In genomic region chr10:72015868-72016267, GRCh38 we compare ENCODE assay signal across 21 cellular contexts. TPM values are rescaled to one million over a fixed set of nuclear protein-coding genes. Genes with fewer than 3 reads are reported as not detected.
DNase-seq lines count a peak whose midpoint lies in the region; ATAC-seq, FAIRE-seq and TF ChIP-seq lines count a peak whose summit lies in the region.
"Had no signal": no experiment of that assay in that cellular context is flagged by ENCODE, and none has a peak within 500 bp of the region (broad histone marks: within the 10 kb centered on the region; RNA-seq: fewer than 3 reads in every experiment).

No MANE protein-coding gene starts in this region.

- CTCF ChIA-PET in RWPE1 (lab: Yijun Ruan, JAX): no interaction called here

- H3K36me3 ChIP-seq in BLaER1 treated with 17β-estradiol and CSF1 and Interleukin-3, amounts not matched to agents 10 nM and 100 nM: no peaks in the 10 kb centered on the region
- no peaks in the 10 kb centered on the region for H3K36me3 ChIP-seq in small intestine (ENCODE audit: control insufficient read depth in 2 of 2, insufficient read depth in 2 of 2, low read length in 2 of 2)

- H3K4me1 ChIP-seq in BLaER1 treated with 17β-estradiol and CSF1 and Interleukin-3, amounts not matched to agents 10 nM and 100 nM: peaks cover 16 to 72% (median 63%) of the 10 kb centered on the region in 10 experiments
- H3K4me1 ChIP-seq in small intestine (ENCODE audit: control insufficient read depth in 2 of 2, insufficient read depth in 1 of 2, low read depth in 1 of 2, low read length in 1 of 2): no peaks in the 10 kb centered on the region

- H3K9ac ChIP-seq in BLaER1 treated with 17β-estradiol and CSF1 and Interleukin-3, amounts not matched to agents 10 nM and 100 nM: no peak overlapping the region
- H3K9ac ChIP-seq: KMS-11 had no signal

- peak; percentile 95 for ATAC-seq in left colon
- ATAC-seq: GM12878, GM23338, HCT116 had no signal

- no peak overlapping the region for H3K27ac Mint-ChIP-seq in immature natural killer cell
- H3K27ac Mint-ChIP-seq: CD8-positive, alpha-beta memory T cell; GM23338 had no signal

- no peaks in the 10 kb centered on the region for H3K27me3 ChIP-seq in BLaER1 treated with 17β-estradiol and CSF1 and Interleukin-3, amounts not matched to agents 10 nM and 100 nM
- no peaks in the 10 kb centered on the region for H3K27me3 ChIP-seq in small intestine (ENCODE audit: control insufficient read depth in 2 of 2, insufficient read depth in 2 of 2, low read length in 2 of 2)

- H3K9me3 ChIP-seq in BLaER1 treated with 17β-estradiol and CSF1 and Interleukin-3, amounts not matched to agents 10 nM and 100 nM (replicated peaks in 1 of 11): no peaks in the 10 kb centered on the region
- H3K9me3 ChIP-seq in small intestine (ENCODE audit: control insufficient read depth, low read depth): no peaks in the 10 kb centered on the region

- no peak overlapping the region for H3K27ac ChIP-seq in BLaER1 treated with 17β-estradiol and CSF1 and Interleukin-3, amounts not matched to agents 10 nM and 100 nM
- peak overlapping the region; percentile 100 for H3K27ac ChIP-seq in RWPE1
- H3K27ac ChIP-seq in small intestine (ENCODE audit: low read depth in 1 of 2, low read length in 1 of 2): no peak overlapping the region
- H3K27ac ChIP-seq: KMS-11, PC-9 had no signal

- no peak for DNase-seq in RWPE1 (ENCODE audit: low spot score)
- DNase-seq in left colon: peak; percentile 48 to 61
- DNase-seq in small intestine: peak; percentile 19
- no peak for DNase-seq in NCI-H2171 (lab: John Stamatoyannopoulos, UW)
- no peak for DNase-seq in HTR-8/SVneo (ENCODE audit: insufficient read length, low spot score)
- no peak for DNase-seq in immature natural killer cell
- DNase-seq: C1 segment of cervical spinal cord; CD8-positive, alpha-beta memory T cell; DMS53; EL; NCI-H1436; NCI-H1930; NCI-H345; NCI-H526; PC-9 had no signal

- no peaks in the 10 kb centered on the region for H3K36me3 Mint-ChIP-seq in immature natural killer cell
- H3K36me3 Mint-ChIP-seq: CD8-positive, alpha-beta memory T cell had no signal

- H3K4me3 Mint-ChIP-seq in immature natural killer cell: no peak overlapping the region
- H3K4me3 Mint-ChIP-seq: CD8-positive, alpha-beta memory T cell; GM23338 had no signal

- H3K4me1 Mint-ChIP-seq in immature natural killer cell: no peaks in the 10 kb centered on the region

- intact Hi-C loops in left colon (cut with DNase I, micrococcal nuclease): no loop called here

- no peaks in the 10 kb centered on the region for H3K9me3 Mint-ChIP-seq in immature natural killer cell
- H3K9me3 Mint-ChIP-seq: CD8-positive, alpha-beta memory T cell; GM23338 had no signal

- TF ChIP-seq CTCF in RWPE1 (conservative IDR thresholded peaks at IDR 0.05; ENCODE audit: low read depth): no peak

- peak overlapping the region; percentile 46 to 96 (median 86); a peak in 20 of 22 replicates for H3K4me2 ChIP-seq in BLaER1 treated with 17β-estradiol and CSF1 and Interleukin-3, amounts not matched to agents 10 nM and 100 nM
- H3K4me2 ChIP-seq: GM23338, KMS-11, PC-9 had no signal

- 36 to 66% (median 56%) methylated on average over 7 of the region's 7 CpGs for WGBS in small intestine, 3 donors

- POLR2A ChIA-PET in RWPE1 (lab: Yijun Ruan, JAX; ENCODE audit: low non-redundant PET): no interaction called here

- no peak overlapping the region for H3K4me3 ChIP-seq in BLaER1 treated with 17β-estradiol and CSF1 and Interleukin-3, amounts not matched to agents 10 nM and 100 nM
- H3K4me3 ChIP-seq in small intestine (ENCODE audit: low read depth in 1 of 2, low read length in 2 of 2): no peak overlapping the region
- H3K4me3 ChIP-seq: GM12878, GM23338, PC-9 had no signal

- H3K27me3 Mint-ChIP-seq in immature natural killer cell (ENCODE audit: low read depth in 3 of 3): peaks cover 0 to 2% (median 0%) of the 10 kb centered on the region in 3 donors

- FAIRE-seq in small intestine (lab: Jason Lieb, UNC) (no peak), HTR-8/SVneo (lab: Jason Lieb, UNC) (no peak)
- FAIRE-seq: GM12878, GM19239 had no signal

- no peaks in the 10 kb centered on the region for H4K20me1 ChIP-seq in BLaER1 treated with 17β-estradiol and CSF1 and Interleukin-3, amounts not matched to agents 10 nM and 100 nM

RNA-seq across cellular contexts. Expression of gene CHST3, which starts 51.7 kb away (rescaled TPM):
- 1 to 10 TPM; 1.1 to 2.7 TPM for total RNA-seq in left colon
- polyA plus RNA-seq in small intestine (1 to 10 TPM in 1 of 3 donors, under 1 TPM in 2; 0.22 to 4.8 (median 0.27) TPM), immature natural killer cell (not detected)
- polyA plus RNA-seq: CD8-positive, alpha-beta memory T cell had no signal

Comparison
In these comparisons a context has a peak if more than half of its experiments do, and no peak if none do; other contexts are left out.
1. DNase-seq: peak in left colon (2 of 2) and small intestine (single experiment); none in RWPE1 (single experiment), NCI-H2171 (single experiment), HTR-8/SVneo (single experiment) and immature natural killer cell (0 of 3).